ENCODE assay signal across 2 cellular contexts in the genomic region with DNA sequence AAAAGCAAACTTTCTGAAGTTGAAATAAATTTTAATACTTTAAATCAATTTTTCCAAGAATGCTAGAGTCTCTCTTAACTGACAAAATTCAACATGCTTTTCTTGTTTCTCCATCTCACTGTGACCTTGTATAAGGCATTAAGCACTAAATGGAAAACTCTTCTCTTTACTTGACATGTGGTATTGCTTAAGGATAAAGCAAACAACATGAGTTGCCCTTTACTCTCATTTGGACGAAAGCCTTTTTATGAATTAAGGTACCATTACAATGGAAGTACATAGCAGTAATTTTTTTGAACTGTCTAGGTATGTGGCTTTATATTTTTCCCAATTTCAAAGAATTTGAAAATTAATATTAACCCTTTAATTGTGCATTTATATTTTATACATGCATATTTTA.
TF ChIP-seq lines count a peak whose summit lies in the region.

No MANE protein-coding gene starts in this region.

TF ChIP-seq in SK-N-SH treated with all-trans-retinoic acid at 6 μM for 48 hours, 23 proteins besides CTCF, POLR2A, EP300 and RAD21 (continued from another document):
- TF ChIP-seq RARB (CRISPR knock-in tag; IDR thresholded peaks at IDR 0.05) (no peak), TSHZ2 (CRISPR knock-in tag; IDR thresholded peaks at IDR 0.05) (no peak), ESRRG (CRISPR knock-in tag; IDR thresholded peaks at IDR 0.05) (no peak), POU6F1 (CRISPR knock-in tag; IDR thresholded peaks at IDR 0.05; ENCODE audit: borderline replicate concordance, low read depth) (no peak), ZC3H10 (CRISPR knock-in tag; IDR thresholded peaks at IDR 0.05) (no peak), ZFP30 (CRISPR knock-in tag; IDR thresholded peaks at IDR 0.05) (no peak)

TF ChIP-seq in SK-N-SH, 30 proteins besides CTCF, POLR2A, EP300 and RAD21 (continued from another document):
- TF ChIP-seq NFIC (IDR thresholded peaks at IDR 0.05; ENCODE audit: borderline replicate concordance) (no peak), TCF12 (IDR thresholded peaks at IDR 0.05) (no peak), FOXM1 (IDR thresholded peaks at IDR 0.05; ENCODE audit: low read depth) (no peak), GATA2 (CRISPR knock-in tag; IDR thresholded peaks at IDR 0.05) (no peak), PBX3 (IDR thresholded peaks at IDR 0.05) (no peak), EZH2phosphoT487 (IDR thresholded peaks at IDR 0.05; ENCODE audit: borderline replicate concordance, low read depth) (no peak), USF1 (IDR thresholded peaks at IDR 0.05; ENCODE audit: borderline replicate concordance, low read depth) (no peak), ELF1 (IDR thresholded peaks at IDR 0.05) (no peak), GABPA (IDR thresholded peaks at IDR 0.05; ENCODE audit: low read depth) (no peak), TEAD4 (IDR thresholded peaks at IDR 0.05; ENCODE audit: borderline replicate concordance, insufficient read depth) (no peak), MXI1 (IDR thresholded peaks at IDR 0.05; ENCODE audit: low read depth, low read length) (no peak), RXRA (IDR thresholded peaks at IDR 0.05; ENCODE audit: borderline replicate concordance, low read depth) (no peak)
- TF ChIP-seq, protein P1, sequence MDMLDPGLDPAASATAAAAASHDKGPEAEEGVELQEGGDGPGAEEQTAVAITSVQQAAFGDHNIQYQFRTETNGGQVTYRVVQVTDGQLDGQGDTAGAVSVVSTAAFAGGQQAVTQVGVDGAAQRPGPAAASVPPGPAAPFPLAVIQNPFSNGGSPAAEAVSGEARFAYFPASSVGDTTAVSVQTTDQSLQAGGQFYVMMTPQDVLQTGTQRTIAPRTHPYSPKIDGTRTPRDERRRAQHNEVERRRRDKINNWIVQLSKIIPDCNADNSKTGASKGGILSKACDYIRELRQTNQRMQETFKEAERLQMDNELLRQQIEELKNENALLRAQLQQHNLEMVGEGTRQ (IDR thresholded peaks at IDR 0.05; ENCODE audit: borderline replicate concordance, low read depth, low read length): no peak
TF ChIP-seq in SK-N-SH: peak in this region for 0.
